ENCODE assay signal across 8 cellular contexts in genomic region chr16:75555213-75555706, GRCh38. TPM values are rescaled to one million over a fixed set of nuclear protein-coding genes. Genes with fewer than 3 reads are reported as not detected.
DNase-seq lines count a peak whose midpoint lies in the region; ATAC-seq and TF ChIP-seq lines count a peak whose summit lies in the region.

No MANE protein-coding gene starts in this region.

- no peaks in the 10 kb centered on the region for H3K9me3 ChIP-seq in thoracic aorta

- H3K4me3 Mint-ChIP-seq in activated T-cell treated with anti-CD3 and anti-CD28 coated beads, Interleukin-2, amount 50 U/mL, for 4 hours = peak overlapping the region; percentile 90

- H3K4me3 ChIP-seq in epithelial cell of proximal tubule (ENCODE audit: low read depth, low read length) = peak overlapping the region; percentile 75
- H3K4me3 ChIP-seq in thoracic aorta = peak overlapping the region; percentile 83

- no peaks in the 10 kb centered on the region for H3K9me3 Mint-ChIP-seq in activated T-cell treated with anti-CD3 and anti-CD28 coated beads, Interleukin-2, amount 50 U/mL, for 4 hours

- H3K27me3 ChIP-seq in thoracic aorta (replicated peaks; ENCODE audit: insufficient read depth) = no peaks in the 10 kb centered on the region

- no peak for DNase-seq in activated T-cell treated with anti-CD3 and anti-CD28 coated beads, Interleukin-2, amount 50 U/mL, for 4 hours
- DNase-seq in activated T-cell treated with anti-CD3 and anti-CD28 coated beads for 4 hours (no peak), NCI-H146 treated with DMSO at 0.1 percent for 48 hours (lab: John Stamatoyannopoulos, UW; ENCODE audit: unreplicated experiment) (peak; percentile 29), UCSD-AML1 (lab: John Stamatoyannopoulos, UW; ENCODE audit: unreplicated experiment) (peak; percentile 84), epithelial cell of proximal tubule (ENCODE audit: low read depth) (no peak), mesenteric fat pad (ENCODE audit: low spot score) (peak; percentile 89), thoracic aorta (ENCODE audit: low spot score) (peak; percentile 52)

- H3K4me1 Mint-ChIP-seq in activated T-cell treated with anti-CD3 and anti-CD28 coated beads, Interleukin-2, amount 50 U/mL, for 4 hours (ENCODE audit: low read depth) = peaks cover 6% of the 10 kb centered on the region

- peaks cover 3 to 28% of the 10 kb centered on the region in 2 donors for H3K4me1 ChIP-seq in thoracic aorta (ENCODE audit: control insufficient read depth in 1 of 2, low read depth in 2 of 2)

- no peak for ATAC-seq in activated T-cell treated with anti-CD3 and anti-CD28 coated beads, Interleukin-2, amount 50 U/mL, for 4 hours
- ATAC-seq in HG02642 (IDR thresholded peaks at IDR 0.05; ENCODE audit: poor library complexity, unreplicated experiment) (peak; percentile 14), thoracic aorta (ENCODE audit: insufficient number of reproducible peaks, low FRiP score, low read depth) (peak; percentile 80)

- H3K36me3 Mint-ChIP-seq in activated T-cell treated with anti-CD3 and anti-CD28 coated beads, Interleukin-2, amount 50 U/mL, for 4 hours (ENCODE audit: insufficient read depth) = no peaks in the 10 kb centered on the region

- no peaks in the 10 kb centered on the region for H3K36me3 ChIP-seq in thoracic aorta

- no peak for TF ChIP-seq CTCF in epithelial cell of proximal tubule (conservative IDR thresholded peaks at IDR 0.05; ENCODE audit: low read depth, low read length)
- no peak for TF ChIP-seq CTCF in thoracic aorta (IDR thresholded peaks at IDR 0.05)

- H3K27me3 Mint-ChIP-seq in activated T-cell treated with anti-CD3 and anti-CD28 coated beads, Interleukin-2, amount 50 U/mL, for 4 hours (ENCODE audit: low read depth) = peaks cover 3% of the 10 kb centered on the region

- H3K27ac ChIP-seq in thoracic aorta = peak overlapping the region; percentile 76 to 77

RNA-seq across cellular contexts. Expression of gene TMEM231, which starts 0.8 kb away (rescaled TPM):
- 1 to 10 TPM; 3.9 to 6.1 (median 4.1) TPM for total RNA-seq in activated T-cell treated with anti-CD3 and anti-CD28 coated beads, Interleukin-2, amount 50 U/mL, for 4 hours
- total RNA-seq in epithelial cell of proximal tubule (12.5 and 14.0 TPM in 2 replicates), mesenteric fat pad (7.2 TPM), thoracic aorta (10 to 100 TPM; 10.4 to 11.8 TPM)

RNA-seq across cellular contexts. Expression of gene GABARAPL2, which starts 10.9 kb away (rescaled TPM):
- total RNA-seq in activated T-cell treated with anti-CD3 and anti-CD28 coated beads, Interleukin-2, amount 50 U/mL, for 4 hours = 10 to 100 TPM; 51.2 to 56.0 (median 53.7) TPM
- 57.6 and 79.8 TPM in 2 replicates for total RNA-seq in epithelial cell of proximal tubule
- total RNA-seq in mesenteric fat pad = 102 TPM
- total RNA-seq in thoracic aorta = 100 to 1,000 TPM; 101 to 122 TPM

RNA-seq across cellular contexts. Expression of gene CHST5, which starts 19.4 kb away (rescaled TPM):
- total RNA-seq in activated T-cell treated with anti-CD3 and anti-CD28 coated beads, Interleukin-2, amount 50 U/mL, for 4 hours = under 1 TPM; 0.10 to 0.71 (median 0.16) TPM
- total RNA-seq in epithelial cell of proximal tubule (not detected in 2 replicates), mesenteric fat pad (not detected), thoracic aorta (under 1 TPM in 1 of 2 donors, not detected in 1; 0.56 TPM)

Comparison
In these comparisons a context has a peak if more than half of its experiments do, and no peak if none do; other contexts are left out.
1. ATAC-seq: peak in HG02642 (single experiment) and thoracic aorta (single experiment); none in activated T-cell treated with anti-CD3 and anti-CD28 coated beads, Interleukin-2, amount 50 U/mL, for 4 hours (0 of 2).
2. DNase-seq: peak in NCI-H146 treated with DMSO at 0.1 percent for 48 hours (single experiment), UCSD-AML1 (single experiment), mesenteric fat pad (single experiment) and thoracic aorta (single experiment); none in activated T-cell treated with anti-CD3 and anti-CD28 coated beads, Interleukin-2, amount 50 U/mL, for 4 hours (single experiment), activated T-cell treated with anti-CD3 and anti-CD28 coated beads for 4 hours (single experiment) and epithelial cell of proximal tubule (single experiment).